1 cellular context compared by ENCODE assay signal in the genomic region with DNA sequence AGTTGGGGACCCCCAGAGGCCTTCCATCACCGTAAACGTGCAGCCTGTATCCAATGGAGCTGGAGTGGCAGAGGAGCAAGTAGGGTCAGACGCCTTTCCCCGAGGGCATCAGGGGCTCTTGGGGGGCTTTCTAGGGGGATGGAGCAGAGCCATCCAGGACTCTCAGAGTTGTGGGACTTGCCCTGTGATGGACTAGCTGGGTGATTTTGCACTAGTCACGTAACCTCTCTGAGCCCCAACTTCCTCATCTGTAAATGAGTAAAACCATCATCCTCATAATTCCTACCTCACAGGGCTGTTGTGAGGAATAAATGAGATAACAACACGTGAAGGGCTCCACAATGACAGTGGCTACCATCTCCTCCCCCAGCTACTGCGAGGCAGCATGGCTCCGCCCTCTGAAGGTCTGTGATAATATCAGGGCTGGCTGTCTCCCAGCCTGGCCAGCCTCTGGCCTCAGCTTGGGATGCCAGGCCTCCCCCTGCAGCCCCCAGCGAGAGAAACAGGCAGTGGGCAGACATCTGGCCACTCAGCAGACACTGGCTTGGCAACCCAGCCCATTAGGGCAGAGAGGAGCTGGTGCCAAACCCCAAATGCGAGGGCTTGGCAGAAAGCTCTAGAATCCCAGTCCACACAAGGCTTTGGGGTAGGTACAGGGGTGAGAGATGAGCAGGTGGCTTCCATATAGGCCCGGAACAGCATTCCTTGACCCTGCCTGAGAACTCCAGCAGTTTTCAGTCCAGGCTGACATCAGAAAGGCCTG.
TF ChIP-seq lines count a peak whose summit lies in the region.

No MANE protein-coding gene starts in this region.

TF ChIP-seq in GM23338, 12 proteins besides CTCF, POLR2A, EP300 and RAD21:
- no peak for TF ChIP-seq ZNF462 (CRISPR knock-in tag; IDR thresholded peaks at IDR 0.05)
- TF ChIP-seq ZNF331 (CRISPR knock-in tag; IDR thresholded peaks at IDR 0.05; ENCODE audit: low read depth) = no peak
- TF ChIP-seq EZH2phosphoT487 (IDR thresholded peaks at IDR 0.05; ENCODE audit: unreplicated experiment) = no peak
- TF ChIP-seq, protein P1, sequence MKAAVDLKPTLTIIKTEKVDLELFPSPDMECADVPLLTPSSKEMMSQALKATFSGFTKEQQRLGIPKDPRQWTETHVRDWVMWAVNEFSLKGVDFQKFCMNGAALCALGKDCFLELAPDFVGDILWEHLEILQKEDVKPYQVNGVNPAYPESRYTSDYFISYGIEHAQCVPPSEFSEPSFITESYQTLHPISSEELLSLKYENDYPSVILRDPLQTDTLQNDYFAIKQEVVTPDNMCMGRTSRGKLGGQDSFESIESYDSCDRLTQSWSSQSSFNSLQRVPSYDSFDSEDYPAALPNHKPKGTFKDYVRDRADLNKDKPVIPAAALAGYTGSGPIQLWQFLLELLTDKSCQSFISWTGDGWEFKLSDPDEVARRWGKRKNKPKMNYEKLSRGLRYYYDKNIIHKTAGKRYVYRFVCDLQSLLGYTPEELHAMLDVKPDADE (IDR thresholded peaks at IDR 0.05) = no peak
- TF ChIP-seq REST (IDR thresholded peaks at IDR 0.05; ENCODE audit: unreplicated experiment) = no peak
- TF ChIP-seq NANOG (IDR thresholded peaks at IDR 0.05; ENCODE audit: borderline replicate concordance) = no peak
- no peak for TF ChIP-seq ZNF114 (CRISPR knock-in tag; IDR thresholded peaks at IDR 0.05)
- no peak for TF ChIP-seq STAT1 (IDR thresholded peaks at IDR 0.05; ENCODE audit: unreplicated experiment)
- no peak for TF ChIP-seq JUNB (IDR thresholded peaks at IDR 0.05; ENCODE audit: unreplicated experiment)
- no peak for TF ChIP-seq POLR2AphosphoS5 (IDR thresholded peaks at IDR 0.05; ENCODE audit: low read depth)
